Comparison of ENCODE assay signal across 1 cellular context in genomic region chr16:58235663-58236062, GRCh38.
TF ChIP-seq lines count a peak whose summit lies in the region.

No MANE protein-coding gene starts in this region.

TF ChIP-seq in GM12878, 131 proteins besides CTCF, POLR2A, EP300 and RAD21:
- TF ChIP-seq IRF4 (IDR thresholded peaks at IDR 0.05; ENCODE audit: low read depth, low read length): no peak
- TF ChIP-seq TCF3 (IDR thresholded peaks at IDR 0.05; ENCODE audit: borderline replicate concordance, insufficient read depth, low read depth, low read length): no peak
- TF ChIP-seq KAT2A (conservative IDR thresholded peaks at IDR 0.05; ENCODE audit: control insufficient read depth, low read depth, low read length): no peak
- TF ChIP-seq SRF (IDR thresholded peaks at IDR 0.05; ENCODE audit: low read depth in 2 of 2, low read length in 2 of 2): no peak
- TF ChIP-seq RELB (IDR thresholded peaks at IDR 0.05; ENCODE audit: low read depth): no peak
- TF ChIP-seq MTA3 (IDR thresholded peaks at IDR 0.05; ENCODE audit: borderline replicate concordance, low read length): no peak
- TF ChIP-seq CBX3 (IDR thresholded peaks at IDR 0.05; ENCODE audit: borderline replicate concordance, low read depth): no peak
- TF ChIP-seq MEF2A (IDR thresholded peaks at IDR 0.05; ENCODE audit: insufficient read depth, low read depth, low read length): no peak
- no peak for TF ChIP-seq MYC (IDR thresholded peaks at IDR 0.05; ENCODE audit: insufficient read depth, insufficient read length, insufficient replicate concordance, low read length, severe bottlenecking)
- TF ChIP-seq SPI1 (IDR thresholded peaks at IDR 0.05; ENCODE audit: borderline replicate concordance, insufficient read depth, low read depth, low read length): no peak
- no peak for TF ChIP-seq BRCA1 (IDR thresholded peaks at IDR 0.05; ENCODE audit: low read depth, low read length)
